ENCODE assay signal across 32 cellular contexts in genomic region chr1:11475718-11476117, GRCh38. TPM values are rescaled to one million over a fixed set of nuclear protein-coding genes. Genes with fewer than 3 reads are reported as not detected.
"Had no signal": no experiment of that assay in that cellular context is flagged by ENCODE, and none has a peak within 500 bp of the region (broad histone marks: within the 10 kb centered on the region; RNA-seq: fewer than 3 reads in every experiment).

No MANE protein-coding gene starts in this region.

- ATAC-seq: activated CD8-positive, alpha-beta T cell treated with anti-CD3 and anti-CD28 coated beads for 36 hours; activated T-cell treated with anti-CD3 and anti-CD28 coated beads, Interleukin-2, amount 50 U/mL, for 72 hours; activated T-helper 17 cell treated with anti-CD3 and anti-CD28 coated beads, Interleukin-2, amount 50 U/mL, for 72 hours; Panc1 had no signal

- H3K4me1 Mint-ChIP-seq: central memory CD8-positive, alpha-beta T cell had no signal

- H3K9me3 ChIP-seq: MG63, SJCRH30 had no signal

- DNase-seq: activated CD4-positive, alpha-beta T cell treated with anti-CD3 and anti-CD28 coated beads, Interleukin-2, amount 10 ng/mL, durations not matched to agents 24 days and 14 days; activated CD4-positive, alpha-beta T cell treated with anti-CD3 and anti-CD28 coated beads, Interleukin-2, amount 50 U/mL, for 4 hours; activated CD8-positive, alpha-beta T cell treated with anti-CD3 and anti-CD28 coated beads for 36 hours; activated effector memory CD4-positive, alpha-beta T cell treated with anti-CD3 and anti-CD28 coated beads, Interleukin-2, amount 50 U/mL, for 16 hours; activated naive CD4-positive, alpha-beta T cell; activated naive CD4-positive, alpha-beta T cell treated with anti-CD3 and anti-CD28 coated beads, Interleukin-2, amount 50 U/mL, for 16 hours; activated naive CD8-positive, alpha-beta T cell treated with anti-CD3 and anti-CD28 coated beads for 36 hours; activated T-cell treated with anti-CD3 and anti-CD28 coated beads, Interleukin-2, amount 50 U/mL, for 1 hour; activated T-cell treated with anti-CD3 and anti-CD28 coated beads, Interleukin-2, amount 50 U/mL, for 72 hours; amniotic stem cell; aorta; Kasumi-1; KG1; MG63; NCI-H1048; NCI-H1105 treated with DMSO at 0.1 percent for 48 hours; NCI-H1436; NCI-H187; NCI-H2029 treated with DMSO at 0.1 percent for 48 hours; NCI-H2107; NCI-H226; NCI-H526; NCI-H774; SHP77; SJCRH30; T1000 had no signal

- H3K4me3 ChIP-seq: cardiac muscle cell, MG63, SJCRH30, SK-N-MC had no signal

- H3K27ac ChIP-seq: cardiac muscle cell, SJCRH30, SK-N-MC had no signal

- H3K27ac Mint-ChIP-seq: activated CD4-positive, alpha-beta T cell treated with anti-CD3 and anti-CD28 coated beads, Interleukin-2, amount 10 ng/mL, durations not matched to agents 24 days and 14 days; activated CD8-positive, alpha-beta T cell treated with anti-CD3 and anti-CD28 coated beads for 36 hours; activated naive CD8-positive, alpha-beta T cell treated with anti-CD3 and anti-CD28 coated beads for 36 hours; activated T-cell treated with anti-CD3 and anti-CD28 coated beads, Interleukin-2, amount 50 U/mL, for 72 hours; activated T-helper 17 cell treated with anti-CD3 and anti-CD28 coated beads, Interleukin-2, amount 50 U/mL, for 72 hours had no signal

- H3K36me3 ChIP-seq: cardiac muscle cell, MG63, SJCRH30 had no signal

- H3K4me1 ChIP-seq: SJCRH30 had no signal

- H3K4me3 Mint-ChIP-seq: activated CD4-positive, alpha-beta T cell treated with anti-CD3 and anti-CD28 coated beads, Interleukin-2, amount 10 ng/mL, durations not matched to agents 24 days and 14 days; activated CD8-positive, alpha-beta T cell treated with anti-CD3 and anti-CD28 coated beads for 36 hours; activated naive CD8-positive, alpha-beta T cell treated with anti-CD3 and anti-CD28 coated beads for 36 hours; activated T-cell treated with anti-CD3 and anti-CD28 coated beads, Interleukin-2, amount 50 U/mL, for 72 hours; activated T-helper 17 cell treated with anti-CD3 and anti-CD28 coated beads, Interleukin-2, amount 50 U/mL, for 72 hours; central memory CD8-positive, alpha-beta T cell had no signal

- H3K36me3 Mint-ChIP-seq: activated naive CD8-positive, alpha-beta T cell treated with anti-CD3 and anti-CD28 coated beads for 36 hours had no signal

- H3K9me3 Mint-ChIP-seq: activated CD4-positive, alpha-beta T cell treated with anti-CD3 and anti-CD28 coated beads, Interleukin-2, amount 10 ng/mL, durations not matched to agents 24 days and 14 days; activated CD8-positive, alpha-beta T cell treated with anti-CD3 and anti-CD28 coated beads for 36 hours; activated naive CD8-positive, alpha-beta T cell treated with anti-CD3 and anti-CD28 coated beads for 36 hours; activated T-cell treated with anti-CD3 and anti-CD28 coated beads, Interleukin-2, amount 50 U/mL, for 72 hours; activated T-helper 17 cell treated with anti-CD3 and anti-CD28 coated beads, Interleukin-2, amount 50 U/mL, for 72 hours; central memory CD8-positive, alpha-beta T cell had no signal

RNA-seq across cellular contexts. Expression of gene DISP3, which starts 3.2 kb away (rescaled TPM):
- total RNA-seq: RPMI7951 had no signal
- polyA plus RNA-seq: aorta had no signal
